In the genomic region with DNA sequence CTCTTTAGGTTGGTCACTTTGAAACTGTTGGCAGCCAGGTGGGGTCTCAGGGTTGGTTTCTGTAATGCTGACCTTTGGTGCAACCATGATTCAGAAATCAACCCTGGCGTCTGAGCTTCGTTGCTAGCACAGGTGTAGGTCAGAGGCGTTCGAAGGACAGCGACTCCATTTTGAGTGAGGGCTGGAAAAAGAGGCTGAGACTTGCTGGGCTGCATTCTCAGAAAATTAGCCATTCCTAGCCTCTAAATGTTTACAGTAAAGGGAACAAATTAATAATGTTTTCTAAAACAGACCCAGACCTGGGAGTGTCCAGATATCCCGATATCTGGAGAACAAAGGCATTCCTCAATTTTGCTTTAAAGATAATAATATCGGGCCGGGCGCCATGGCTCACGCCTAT, we compare ENCODE assay signal across 22 cellular contexts.
"Had no signal": no experiment of that assay in that cellular context is flagged by ENCODE, and none has a peak within 500 bp of the region (broad histone marks: within the 10 kb centered on the region; RNA-seq: fewer than 3 reads in every experiment).

No MANE protein-coding gene starts in this region.

- H3K9me3 ChIP-seq: esophagus squamous epithelium, gastrocnemius medialis, heart right ventricle, left lung, lower lobe of right lung had no signal

- H3K4me3 ChIP-seq: coronary artery, esophagus squamous epithelium, gastrocnemius medialis, heart right ventricle, left lung, lower lobe of right lung had no signal

- H3K4me1 ChIP-seq: esophagus squamous epithelium, gastrocnemius medialis, heart right ventricle, left lung, lower lobe of right lung had no signal

- H3K36me3 ChIP-seq: esophagus squamous epithelium, gastrocnemius medialis, heart right ventricle, left lung, lower lobe of right lung had no signal

- H3K9me3 Mint-ChIP-seq: dendritic cell treated with granulocyte-macrophage colony-stimulating factor and Interleukin-4, amounts not matched to agents 40 ng/mL and 50 ng/mL, for 4 days; effector memory CD8-positive, alpha-beta T cell had no signal

- H3K27me3 ChIP-seq: esophagus squamous epithelium, gastrocnemius medialis, heart right ventricle, left lung had no signal

- DNase-seq: effector CD8-positive, alpha-beta T cell; effector memory CD8-positive, alpha-beta T cell; endodermal cell; erythroblast; esophagus squamous epithelium; foreskin fibroblast; foreskin melanocyte; gastrocnemius medialis; glutamatergic neuron; head of caudate nucleus; heart right ventricle; hippocampal formation; left cardiac atrium; left lung; left ventricle myocardium superior; lower lobe of right lung; mesenchymal stem cell; midbrain had no signal

- H3K4me3 Mint-ChIP-seq: dendritic cell treated with granulocyte-macrophage colony-stimulating factor and Interleukin-4, amounts not matched to agents 40 ng/mL and 50 ng/mL, for 4 days; effector memory CD8-positive, alpha-beta T cell; endodermal cell had no signal

- H3K27ac ChIP-seq: coronary artery, epithelial cell of prostate, esophagus squamous epithelium, gastrocnemius medialis, heart right ventricle, left lung, lower lobe of right lung had no signal

- ATAC-seq: effector memory CD8-positive, alpha-beta T cell; esophagus mucosa; gastrocnemius medialis; heart right ventricle; left cardiac atrium; left lung; left ventricle myocardium superior; lower lobe of right lung had no signal

- H3K27ac Mint-ChIP-seq: dendritic cell treated with granulocyte-macrophage colony-stimulating factor and Interleukin-4, amounts not matched to agents 40 ng/mL and 50 ng/mL, for 4 days; effector memory CD8-positive, alpha-beta T cell; endodermal cell had no signal
